In the genomic region with DNA sequence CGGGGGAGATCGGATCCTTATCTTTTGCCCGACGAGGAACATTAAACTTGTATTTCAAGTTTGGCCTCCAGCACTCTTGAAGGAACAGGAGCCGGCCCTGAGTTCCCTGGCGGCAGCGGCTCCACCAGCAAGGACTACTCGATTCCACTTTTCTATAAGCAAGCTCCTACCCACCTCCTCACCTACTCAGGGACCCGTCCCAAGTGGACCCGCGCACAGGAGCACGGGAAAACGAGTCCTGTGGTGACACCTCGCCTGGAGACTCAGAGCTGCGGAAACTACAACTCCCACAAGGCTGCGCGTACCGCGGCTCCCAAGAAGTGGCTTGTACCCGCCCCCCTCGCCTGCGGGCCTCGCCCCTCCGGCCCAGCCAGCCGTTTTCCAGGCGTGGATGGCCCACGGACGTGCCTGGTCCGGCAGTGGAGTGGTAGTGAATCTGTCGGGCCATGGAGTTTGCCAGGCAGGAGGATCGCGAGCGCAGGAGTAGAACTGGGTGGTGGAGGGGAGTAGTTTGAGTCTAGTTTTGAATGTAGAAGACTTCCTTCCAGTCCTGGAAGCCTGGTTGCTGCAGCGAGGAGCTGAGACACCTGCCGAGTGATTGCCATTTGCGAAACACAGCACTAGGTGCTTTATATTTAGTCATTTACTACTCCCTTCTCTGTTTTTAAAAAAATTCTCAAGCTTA, we compare ENCODE assay signal across 1 cellular context.
TF ChIP-seq lines count a peak whose summit lies in the region.

A gene (minus strand): TSS at position 206 of the 685 bp plus-strand sequence. CDS start 476 bp downstream, outside the sequence.

TF ChIP-seq in H1, 55 proteins besides CTCF, POLR2A, EP300 and RAD21:
- TF ChIP-seq HDAC6 (IDR thresholded peaks at IDR 0.05; ENCODE audit: low read depth, low read length), result no peak
- no peak for TF ChIP-seq RNF2 (IDR thresholded peaks at IDR 0.05; ENCODE audit: borderline replicate concordance, low read depth, low read length, missing control alignments, poor library complexity, severe bottlenecking)
- TF ChIP-seq BACH1 (IDR thresholded peaks at IDR 0.05; ENCODE audit: low read length), result peak; percentile 17
- peak; percentile 61 for TF ChIP-seq TAF1 (IDR thresholded peaks at IDR 0.05; ENCODE audit: low read depth, low read length)
- no peak for TF ChIP-seq FOSL1 (IDR thresholded peaks at IDR 0.05; ENCODE audit: insufficient read depth, low read depth, low read length)
- peak; percentile 53 for TF ChIP-seq TBP (IDR thresholded peaks at IDR 0.05; ENCODE audit: low read depth, low read length)
- TF ChIP-seq CEBPB (IDR thresholded peaks at IDR 0.05; ENCODE audit: low read depth, low read length), result peak; percentile 34; the same call in 1 of the 2 replicates
- TF ChIP-seq CREB1 (IDR thresholded peaks at IDR 0.05), result peak; percentile 72
- TF ChIP-seq SIN3A (conservative IDR thresholded peaks at IDR 0.05 in 1 of 2, IDR thresholded peaks at IDR 0.05 in 1 of 2; ENCODE audit: low read depth in 1 of 2, low read length in 2 of 2), result peak in 1 of 2 experiments; percentile 73; a peak in 1 of 4 replicates
- peak; percentile 90 for TF ChIP-seq SIX5 (IDR thresholded peaks at IDR 0.05; ENCODE audit: low read depth, low read length)
- no peak for TF ChIP-seq RXRA (IDR thresholded peaks at IDR 0.05; ENCODE audit: insufficient read depth, low read depth, low read length)
- 0 out of 4 replicates have a peak, but pooled peaks of 1 of the 2 experiments have one; percentile 42 for TF ChIP-seq HDAC2 (IDR thresholded peaks at IDR 0.05; ENCODE audit: borderline replicate concordance in 1 of 2, low read depth in 2 of 2, low read length in 2 of 2)
- no peak for TF ChIP-seq GTF2F1 (IDR thresholded peaks at IDR 0.05; ENCODE audit: borderline replicate concordance, low read depth, low read length)
- no peak for TF ChIP-seq PHF8 (conservative IDR thresholded peaks at IDR 0.05; ENCODE audit: low read depth, low read length)
- no peak for TF ChIP-seq NRF1 (IDR thresholded peaks at IDR 0.05; ENCODE audit: low read depth, low read length)
- no peak for TF ChIP-seq BCL11A (IDR thresholded peaks at IDR 0.05; ENCODE audit: low read depth in 2 of 2, low read length in 2 of 2)
TF ChIP-seq in H1: peak in this region for 8.
